In genomic region chr12:122790393-122791075, GRCh38 we compare ENCODE assay signal across 23 cellular contexts. TPM values are rescaled to one million over a fixed set of nuclear protein-coding genes. Genes with fewer than 3 reads are reported as not detected.
DNase-seq lines count a peak whose midpoint lies in the region; ATAC-seq and TF ChIP-seq lines count a peak whose summit lies in the region.
"Had no signal": no experiment of that assay in that cellular context is flagged by ENCODE, and none has a peak within 500 bp of the region (broad histone marks: within the 10 kb centered on the region; RNA-seq: fewer than 3 reads in every experiment).

No MANE protein-coding gene starts in this region.

- no peak overlapping the region for H3K56ac ChIP-seq in mesendoderm (ENCODE audit: low read length)

- 50% methylated on average over 5 of the region's 5 CpGs for WGBS in GM23248 (ENCODE audit: low coverage in 1 of 2, low lambda C conversion rate in 2 of 2, missing lambda C conversion rate in 2 of 2), 2 experiments
- no CpG with 5 or more reads among the region's 5 CpGs for WGBS in mesendoderm (ENCODE audit: extremely low coverage, insufficient coverage, low lambda C conversion rate)

- POLR2A ChIA-PET in naive thymus-derived CD4-positive, alpha-beta T cell (lab: Charles Lee) = interaction anchor here (0.6 to 0.7 kb wide), 3 partner anchors 20 to 154 kb away, joined by 3 to 4 read pairs (median 3); no protein-coding TSS in a partner anchor

- no peak overlapping the region for H3K4me3 Mint-ChIP-seq in naive thymus-derived CD4-positive, alpha-beta T cell
- H3K4me3 Mint-ChIP-seq: activated B cell treated with CpG ODN at 0.5 μM for 24 hours; activated T-helper 17 cell treated with anti-CD3 and anti-CD28 coated beads, Interleukin-2, amount 50 U/mL, for 72 hours; nephron; T-helper 17 cell had no signal

- H2BK15ac ChIP-seq in mesendoderm (replicated peaks; ENCODE audit: low read depth) = no peak overlapping the region

- H3K27ac ChIP-seq in GM23248 = no peak overlapping the region
- H3K27ac ChIP-seq in mesendoderm (ENCODE audit: low read depth, low read length) = no peak overlapping the region
- H3K27ac ChIP-seq in naive thymus-derived CD4-positive, alpha-beta T cell (ENCODE audit: low read depth, low read length) = no peak overlapping the region
- H3K27ac ChIP-seq: adrenal gland, spleen, thoracic aorta had no signal

- no peak for TF ChIP-seq CTCF in epithelial cell of esophagus (IDR thresholded peaks at IDR 0.05; ENCODE audit: insufficient read depth, low read depth, low read length, missing control alignments)

- no peak overlapping the region for H2AFZ ChIP-seq in GM23248

- peak; percentile 73 for DNase-seq in GM23248
- DNase-seq in NT2/D1 (ENCODE audit: low read depth, low spot score) = peak; percentile 63
- peak; percentile 75 for DNase-seq in epithelial cell of esophagus (ENCODE audit: low read depth)
- peak; percentile 87 for DNase-seq in mesendoderm
- DNase-seq in NCI-H2227 (lab: John Stamatoyannopoulos, UW; ENCODE audit: unreplicated experiment) = no peak
- DNase-seq in NCI-H345 (lab: John Stamatoyannopoulos, UW) = no peak
- DNase-seq in naive thymus-derived CD4-positive, alpha-beta T cell = no peak
- no peak for DNase-seq in NCI-H526 treated with DMSO at 0.1 percent for 48 hours (lab: John Stamatoyannopoulos, UW)
- DNase-seq: activated B cell treated with CpG ODN at 0.5 μM for 24 hours, adrenal gland, BE2C, Calu3, GDM1, glutamatergic neuron, NCI-H1436, NCI-H446, spleen, T-helper 17 cell had no signal

- no peaks in the 10 kb centered on the region for H3K9me2 ChIP-seq in GM23248 (ENCODE audit: insufficient read depth)

- H3K18ac ChIP-seq in mesendoderm (ENCODE audit: low read length) = no peak overlapping the region

- H3K23ac ChIP-seq in mesendoderm (ENCODE audit: low read length) = no peak overlapping the region

- no peak overlapping the region for H3K9ac ChIP-seq in GM23248
- H3K9ac ChIP-seq in NT2/D1 (ENCODE audit: insufficient read length, low read depth) = no peak overlapping the region
- H3K9ac ChIP-seq in mesendoderm (ENCODE audit: low read length) = no peak overlapping the region

- H2AK5ac ChIP-seq in mesendoderm (ENCODE audit: low read length) = no peak overlapping the region

- H3K27me3 Mint-ChIP-seq in naive thymus-derived CD4-positive, alpha-beta T cell = no peaks in the 10 kb centered on the region
- H3K27me3 Mint-ChIP-seq: activated B cell treated with CpG ODN at 0.5 μM for 24 hours; activated T-helper 17 cell treated with anti-CD3 and anti-CD28 coated beads, Interleukin-2, amount 50 U/mL, for 72 hours; progenitor cell of endocrine pancreas; T-helper 17 cell had no signal

- CTCF ChIA-PET in naive thymus-derived CD4-positive, alpha-beta T cell (lab: Charles Lee) = interaction anchor here (0.6 to 1.6 kb wide), 3 partner anchors 9 to 716 kb away, joined by 3 to 6 read pairs (median 3); no protein-coding TSS in a partner anchor

- H3K4me1 Mint-ChIP-seq in naive thymus-derived CD4-positive, alpha-beta T cell = peaks cover 0 to 3% (median 0%) of the 10 kb centered on the region in 7 donors
- H3K4me1 Mint-ChIP-seq: activated T-helper 17 cell treated with anti-CD3 and anti-CD28 coated beads, Interleukin-2, amount 50 U/mL, for 72 hours; nephron had no signal

- H3K79me1 ChIP-seq in mesendoderm (ENCODE audit: low read length) = no peaks in the 10 kb centered on the region

- H3K27ac Mint-ChIP-seq in naive thymus-derived CD4-positive, alpha-beta T cell = no peak overlapping the region
- H3K27ac Mint-ChIP-seq: activated B cell treated with CpG ODN at 0.5 μM for 24 hours; activated T-helper 17 cell treated with anti-CD3 and anti-CD28 coated beads, Interleukin-2, amount 50 U/mL, for 72 hours; nephron; progenitor cell of endocrine pancreas; T-helper 17 cell had no signal

- H3K9me3 ChIP-seq in GM23248 (ENCODE audit: low read depth) (no peaks in the 10 kb centered on the region), NT2/D1 (ENCODE audit: insufficient read depth, low read length) (no peaks in the 10 kb centered on the region)
- no peaks in the 10 kb centered on the region for H3K9me3 ChIP-seq in naive thymus-derived CD4-positive, alpha-beta T cell (ENCODE audit: control insufficient read depth in 2 of 3, low read length in 3 of 3)
- H3K9me3 ChIP-seq: adrenal gland, BE2C, spleen, thoracic aorta had no signal

- H3F3A ChIP-seq in GM23248 (ENCODE audit: insufficient read depth) = peaks cover 12% of the 10 kb centered on the region

- in situ Hi-C loops in GM23248 (cut with MboI) = no loop called here

- H3K4me3 ChIP-seq in GM23248 (no peak overlapping the region), NT2/D1 (ENCODE audit: insufficient read length, low read depth) (no peak overlapping the region), epithelial cell of esophagus (ENCODE audit: low read length) (no peak overlapping the region), mesendoderm (ENCODE audit: low read length) (no peak overlapping the region)
- no peak overlapping the region for H3K4me3 ChIP-seq in naive thymus-derived CD4-positive, alpha-beta T cell (ENCODE audit: low read length)
- H3K4me3 ChIP-seq: adrenal gland, spleen, thoracic aorta had no signal

- H4K5ac ChIP-seq in mesendoderm (ENCODE audit: low read length) = no peak overlapping the region

- H3K4me2 ChIP-seq in GM23248 (ENCODE audit: unreplicated experiment) (peak overlapping the region; percentile 19), mesendoderm (ENCODE audit: low read length) (no peak overlapping the region)

- H3K4ac ChIP-seq in mesendoderm (ENCODE audit: low read depth, low read length) = peak overlapping the region; percentile 16

- peaks cover 24% of the 10 kb centered on the region for H3K4me1 ChIP-seq in GM23248 (ENCODE audit: insufficient read depth)
- peaks cover 3% of the 10 kb centered on the region for H3K4me1 ChIP-seq in NT2/D1 (ENCODE audit: insufficient read depth, insufficient read length)
- H3K4me1 ChIP-seq in mesendoderm (ENCODE audit: control insufficient read depth, low read depth, low read length) = no peaks in the 10 kb centered on the region
- H3K4me1 ChIP-seq in naive thymus-derived CD4-positive, alpha-beta T cell (ENCODE audit: control insufficient read depth in 2 of 2, insufficient read depth in 2 of 2, low read length in 2 of 2) = no peaks in the 10 kb centered on the region

- H3K36me3 Mint-ChIP-seq in naive thymus-derived CD4-positive, alpha-beta T cell = no peaks in the 10 kb centered on the region

- H2BK120ac ChIP-seq in mesendoderm (ENCODE audit: low read depth, low read length) = no peak overlapping the region

- H3K9me3 Mint-ChIP-seq in naive thymus-derived CD4-positive, alpha-beta T cell = no peaks in the 10 kb centered on the region
- H3K9me3 Mint-ChIP-seq: activated B cell treated with CpG ODN at 0.5 μM for 24 hours; activated T-helper 17 cell treated with anti-CD3 and anti-CD28 coated beads, Interleukin-2, amount 50 U/mL, for 72 hours; nephron had no signal

- H3K36me3 ChIP-seq in GM23248 (ENCODE audit: low read depth) (no peaks in the 10 kb centered on the region), NT2/D1 (ENCODE audit: insufficient read depth, insufficient read length, low read length) (no peaks in the 10 kb centered on the region), mesendoderm (ENCODE audit: control insufficient read depth, insufficient read depth, low read length) (no peaks in the 10 kb centered on the region)
- H3K36me3 ChIP-seq in naive thymus-derived CD4-positive, alpha-beta T cell (ENCODE audit: control insufficient read depth in 2 of 3, insufficient read depth in 3 of 3, low read length in 3 of 3) = no peaks in the 10 kb centered on the region
- H3K36me3 ChIP-seq: adrenal gland, BE2C, spleen, thoracic aorta had no signal

- H4K8ac ChIP-seq in mesendoderm (ENCODE audit: low read depth, low read length) = no peak overlapping the region

- no peaks in the 10 kb centered on the region for H3K27me3 ChIP-seq in GM23248 (replicated peaks; ENCODE audit: insufficient read depth)
- H3K27me3 ChIP-seq in NT2/D1 (ENCODE audit: insufficient read depth, insufficient read length) = no peaks in the 10 kb centered on the region
- no peaks in the 10 kb centered on the region for H3K27me3 ChIP-seq in mesendoderm (ENCODE audit: insufficient read depth, low read length, poor library complexity)
- no peaks in the 10 kb centered on the region for H3K27me3 ChIP-seq in naive thymus-derived CD4-positive, alpha-beta T cell (ENCODE audit: control insufficient read depth in 2 of 2, insufficient read depth in 2 of 2, low read length in 2 of 2)
- H3K27me3 ChIP-seq: adrenal gland, BE2C, spleen had no signal

- H2BK5ac ChIP-seq in mesendoderm (ENCODE audit: low read length) = no peak overlapping the region

- H3K79me2 ChIP-seq in GM23248 (ENCODE audit: insufficient read depth) (no peaks in the 10 kb centered on the region), mesendoderm (ENCODE audit: control insufficient read depth, insufficient read depth, low read length) (no peaks in the 10 kb centered on the region)

- intact Hi-C loops in naive thymus-derived CD4-positive, alpha-beta T cell (cut with micrococcal nuclease) = loop anchor here in 1 of 2 donors (5.0 kb wide), 1 partner anchor 47 kb away; the partner anchor contains the start of gene HIP1R

- ATAC-seq in naive thymus-derived CD4-positive, alpha-beta T cell = no peak
- ATAC-seq: activated T-helper 17 cell treated with anti-CD3 and anti-CD28 coated beads, Interleukin-2, amount 50 U/mL, for 72 hours; T-helper 17 cell had no signal

- H4K20me1 ChIP-seq in GM23248 (ENCODE audit: insufficient read depth) = no peaks in the 10 kb centered on the region

RNA-seq across cellular contexts. Expression of gene CCDC62, which starts 16.2 kb away (rescaled TPM):
- total RNA-seq in GM23248 (2014; rRNA removed; shearing (Covaris generic)) = 0.22 TPM in 1 of 2 replicates, not detected in the other
- 0.22 TPM in 1 of 2 replicates, not detected in the other for polyA plus RNA-seq in GM23248 (2016; fragmentation: Nextera tagmentation; extraction: Ambion mirVana)
- polyA plus RNA-seq in mesendoderm (2013, experiment 1 of 2) = 0.14 TPM
- 0.15 TPM for polyA plus RNA-seq in mesendoderm (2013, experiment 2 of 2)
- 1 to 10 TPM in 2 of 5 experiments, under 1 TPM in 3; 0.27 to 2.2 (median 0.93) TPM for total RNA-seq in naive thymus-derived CD4-positive, alpha-beta T cell
- polyA plus RNA-seq in naive thymus-derived CD4-positive, alpha-beta T cell = under 1 TPM in 1 of 2 donors, not detected in 1; 0.61 TPM

RNA-seq across cellular contexts. Expression of gene DENR, which starts 37.9 kb away (rescaled TPM):
- total RNA-seq in GM23248 (2014; rRNA removed; shearing (Covaris generic)) = 42.2 and 48.6 TPM in 2 replicates
- 80.5 and 83.3 TPM in 2 replicates for polyA plus RNA-seq in GM23248 (2016; fragmentation: Nextera tagmentation; extraction: Ambion mirVana)
- polyA plus RNA-seq in mesendoderm (2013, experiment 1 of 2) = 88.7 TPM
- 88.6 TPM for polyA plus RNA-seq in mesendoderm (2013, experiment 2 of 2)
- 10 to 100 TPM; 29.5 to 65.5 (median 46.1) TPM for total RNA-seq in naive thymus-derived CD4-positive, alpha-beta T cell
- polyA plus RNA-seq in naive thymus-derived CD4-positive, alpha-beta T cell = 10 to 100 TPM; 54.7 to 75.8 TPM

RNA-seq across cellular contexts. Expression of gene HIP1R, which starts 44.7 kb away (rescaled TPM):
- 16.3 and 16.4 TPM in 2 replicates for total RNA-seq in GM23248 (2014; rRNA removed; shearing (Covaris generic))
- 7.1 and 7.6 TPM in 2 replicates for polyA plus RNA-seq in GM23248 (2016; fragmentation: Nextera tagmentation; extraction: Ambion mirVana)
- 4.4 TPM for polyA plus RNA-seq in mesendoderm (2013, experiment 1 of 2)
- 4.5 TPM for polyA plus RNA-seq in mesendoderm (2013, experiment 2 of 2)
- 100 to 1,000 TPM in 3 of 5 experiments, 10 to 100 TPM in 2; 25.8 to 162 (median 111) TPM for total RNA-seq in naive thymus-derived CD4-positive, alpha-beta T cell
- polyA plus RNA-seq in naive thymus-derived CD4-positive, alpha-beta T cell = 10 to 100 TPM in 1 of 2 donors, 1 to 10 TPM in 1; 7.0 to 25.3 TPM

RNA-seq across cellular contexts. Expression of gene HCAR1, which starts 59.9 kb away (rescaled TPM):
- not detected in 2 replicates for total RNA-seq in GM23248 (2014; rRNA removed; shearing (Covaris generic))
- not detected in 2 replicates for polyA plus RNA-seq in GM23248 (2016; fragmentation: Nextera tagmentation; extraction: Ambion mirVana)
- polyA plus RNA-seq in mesendoderm (2013, experiment 1 of 2) = 0.04 TPM
- 0.03 TPM for polyA plus RNA-seq in mesendoderm (2013, experiment 2 of 2)
- 1 to 10 TPM in 1 of 5 experiments, under 1 TPM in 1, not detected in 3; 0.12 to 2.8 TPM for total RNA-seq in naive thymus-derived CD4-positive, alpha-beta T cell
- polyA plus RNA-seq in naive thymus-derived CD4-positive, alpha-beta T cell = not detected
- total RNA-seq: activated B cell treated with CpG ODN at 0.5 μM for 24 hours, chondrocyte, T-helper 17 cell, thoracic aorta had no signal

Comparison
In these comparisons a context has a peak if more than half of its experiments do, and no peak if none do; other contexts are left out.
1. DNase-seq: peak in GM23248 (single experiment), NT2/D1 (single experiment), epithelial cell of esophagus (single experiment) and mesendoderm (single experiment); none in NCI-H2227 (single experiment), NCI-H345 (single experiment), naive thymus-derived CD4-positive, alpha-beta T cell (0 of 9) and NCI-H526 treated with DMSO at 0.1 percent for 48 hours (single experiment).